Comparison of ENCODE assay signal across 8 cellular contexts in genomic region chr5:125411163-125412050, GRCh38.
DNase-seq lines count a peak whose midpoint lies in the region; ATAC-seq, FAIRE-seq and TF ChIP-seq lines count a peak whose summit lies in the region.

No MANE protein-coding gene starts in this region.

- intact Hi-C loops in right lobe of liver (cut with DNase I) (no loop called here), HepG2 (cut with micrococcal nuclease; ENCODE audit: unreplicated experiment) (no loop called here), head of caudate nucleus (cut with DNase I) (loop anchor here (5.0 to 10.0 kb wide), 3 partner anchors 76 to 664 kb away; partner anchors contain the start of gene ZNF608)

- H3K4me3 ChIP-seq in right lobe of liver (no peak overlapping the region), HepG2 (replicated peaks in 1 of 3; ENCODE audit: insufficient read depth in 1 of 3, low read depth in 2 of 3, low read length in 3 of 3) (no peak overlapping the region), SJSA1 (no peak overlapping the region), skeletal muscle tissue (ENCODE audit: low read length in 3 of 3) (peak overlapping the region; percentile 30 to 59 (median 47))

- no TSS peak for BruUV-seq in HepG2 (replicated peaks; lab: Mats Ljungman, UMichigan)

- POLR2A ChIA-PET in HepG2 (lab: Yijun Ruan, JAX): no interaction called here

- H3K9ac ChIP-seq in HepG2 (ENCODE audit: insufficient read depth, low read depth, low read length) (no peak overlapping the region), skeletal muscle tissue (ENCODE audit: low read depth in 1 of 3, low read length in 3 of 3) (peak overlapping the region; percentile 46 to 62 (median 54))

- TF ChIP-seq CTCF in right lobe of liver (IDR thresholded peaks at IDR 0.05) (no peak), HepG2 (CRISPR knock-in tag; IDR thresholded peaks at IDR 0.05) (no peak)

- no peak for FAIRE-seq in HepG2 (lab: Jason Lieb, UNC)

- H3K27me3 ChIP-seq in right lobe of liver (no peaks in the 10 kb centered on the region), HepG2 (ENCODE audit: control insufficient read depth in 1 of 2, insufficient read depth in 2 of 2, low read length in 2 of 2) (no peaks in the 10 kb centered on the region), SJSA1 (replicated peaks) (no peaks in the 10 kb centered on the region), skeletal muscle tissue (ENCODE audit: control insufficient read depth in 3 of 3, insufficient read depth in 3 of 3, low read length in 3 of 3) (no peaks in the 10 kb centered on the region)

- in situ Hi-C loops in HepG2 (cut with HindIII; ENCODE audit: extremely low pct_ligation_motif_present, low pct_unique_long_range_greater_than_20kb): no loop called here

- ATAC-seq in right lobe of liver (peak in 2 of 4 donors; percentile 35 to 49), HepG2 (no peak), HG03139 (IDR thresholded peaks at IDR 0.05; ENCODE audit: unreplicated experiment) (peak; percentile 37)

- CTCF ChIA-PET in HepG2 (lab: Yijun Ruan, JAX; ENCODE audit: low intra/inter-chr PET ratio, low total read pairs): no interaction called here

- DNase-seq in right lobe of liver: no peak
- no peak for DNase-seq in HepG2 (ENCODE audit: low spot score)
- peak; percentile 66 to 94 for DNase-seq in SJSA1 (ENCODE audit: low read depth in 1 of 2, low spot score in 2 of 2)
- DNase-seq in head of caudate nucleus: peak in 32 of 42 donors; percentile 16 to 68 (median 34)
- no peak for DNase-seq in activated effector memory CD4-positive, alpha-beta T cell treated with anti-CD3 and anti-CD28 coated beads, Interleukin-2, amount 50 U/mL, for 16 hours
- no peak for DNase-seq in AG08395 (ENCODE audit: low spot score)

- no peak for TF ChIP-seq RAD21 in HepG2 (CRISPR knock-in tag; IDR thresholded peaks at IDR 0.05)

- H3K79me2 ChIP-seq in HepG2 (ENCODE audit: insufficient read depth, low read length): no peaks in the 10 kb centered on the region

- WGBS in right lobe of liver (ENCODE audit: insufficient coverage, low coverage, low lambda C conversion rate, missing lambda C conversion rate): 47% methylated on average over 9 of the region's 9 CpGs
- 39% methylated on average over 9 of the region's 9 CpGs for WGBS in HepG2 (ENCODE audit: low lambda C conversion rate)

- H3K4me2 ChIP-seq in HepG2 (ENCODE audit: low read depth, low read length): no peak overlapping the region

- peak overlapping the region in 2 of 3 donors; percentile 38 to 40 for H3K27ac ChIP-seq in right lobe of liver
- no peak overlapping the region for H3K27ac ChIP-seq in HepG2 (ENCODE audit: extremely low read length, insufficient read depth, low read length)
- H3K27ac ChIP-seq in SJSA1: peak overlapping the region; percentile 98
- H3K27ac ChIP-seq in skeletal muscle tissue (ENCODE audit: low read depth, low read length): peak overlapping the region; percentile 54

- H3K4me1 ChIP-seq in right lobe of liver: peaks cover 0 to 8% (median 3%) of the 10 kb centered on the region in 4 donors
- H3K4me1 ChIP-seq in HepG2 (ENCODE audit: insufficient read depth, low read length): no peaks in the 10 kb centered on the region
- peaks cover 56% of the 10 kb centered on the region for H3K4me1 ChIP-seq in SJSA1 (replicated peaks)
- peaks cover 19 to 35% (median 24%) of the 10 kb centered on the region in 3 donors for H3K4me1 ChIP-seq in skeletal muscle tissue (ENCODE audit: control insufficient read depth in 3 of 3, insufficient read depth in 3 of 3, low read length in 3 of 3)

- no peak for TF ChIP-seq POLR2A in right lobe of liver (IDR thresholded peaks at IDR 0.05)
- TF ChIP-seq POLR2A in HepG2 (IDR thresholded peaks at IDR 0.05; ENCODE audit: insufficient read depth in 1 of 2, low read depth in 2 of 2, low read length in 2 of 2): no peak

- H3K36me3 ChIP-seq in right lobe of liver (no peaks in the 10 kb centered on the region), HepG2 (replicated peaks in 1 of 2; ENCODE audit: control insufficient read depth in 1 of 2, insufficient read depth in 2 of 2, low read length in 2 of 2) (no peaks in the 10 kb centered on the region), SJSA1 (no peaks in the 10 kb centered on the region), skeletal muscle tissue (ENCODE audit: control insufficient read depth in 3 of 3, insufficient read depth in 3 of 3, low read length in 3 of 3) (no peaks in the 10 kb centered on the region)

- H4K20me1 ChIP-seq in HepG2 (ENCODE audit: insufficient read depth, low read length): no peaks in the 10 kb centered on the region

- no peak for TF ChIP-seq EP300 in HepG2 (IDR thresholded peaks at IDR 0.05; ENCODE audit: low read depth in 2 of 2, low read length in 2 of 2)
- no peak for TF ChIP-seq EP300 in HepG2 (CRISPR knock-in tag; IDR thresholded peaks at IDR 0.05; ENCODE audit: borderline replicate concordance)

- no peaks in the 10 kb centered on the region for H3K9me3 ChIP-seq in right lobe of liver
- H3K9me3 ChIP-seq in HepG2 (ENCODE audit: low read length): no peaks in the 10 kb centered on the region
- no peaks in the 10 kb centered on the region for H3K9me3 ChIP-seq in SJSA1 (replicated peaks)
- no peaks in the 10 kb centered on the region for H3K9me3 ChIP-seq in skeletal muscle tissue (ENCODE audit: control insufficient read depth in 3 of 3, low read length in 3 of 3)

- no peak overlapping the region for H2AFZ ChIP-seq in HepG2 (ENCODE audit: low read length)

TF ChIP-seq in HepG2, 621 proteins besides CTCF, POLR2A, EP300 and RAD21 (continues in another document):
- TF ChIP-seq SMAD9 (CRISPR knock-in tag; IDR thresholded peaks at IDR 0.05) (no peak), GLMP (CRISPR knock-in tag; IDR thresholded peaks at IDR 0.05; ENCODE audit: borderline replicate concordance) (no peak), ZNF232 (CRISPR knock-in tag; IDR thresholded peaks at IDR 0.05; ENCODE audit: borderline replicate concordance) (no peak), HOXD1 (CRISPR knock-in tag; IDR thresholded peaks at IDR 0.05) (no peak), MBNL3 (CRISPR knock-in tag; conservative IDR thresholded peaks at IDR 0.05) (no peak), ISX (CRISPR knock-in tag; conservative IDR thresholded peaks at IDR 0.05) (no peak), TMF1 (CRISPR knock-in tag; IDR thresholded peaks at IDR 0.05; ENCODE audit: low read depth) (no peak), THAP7 (CRISPR knock-in tag; IDR thresholded peaks at IDR 0.05) (no peak), ZNF292 (CRISPR knock-in tag; IDR thresholded peaks at IDR 0.05; ENCODE audit: borderline replicate concordance, low read depth) (no peak)
- TF ChIP-seq, protein P1, sequence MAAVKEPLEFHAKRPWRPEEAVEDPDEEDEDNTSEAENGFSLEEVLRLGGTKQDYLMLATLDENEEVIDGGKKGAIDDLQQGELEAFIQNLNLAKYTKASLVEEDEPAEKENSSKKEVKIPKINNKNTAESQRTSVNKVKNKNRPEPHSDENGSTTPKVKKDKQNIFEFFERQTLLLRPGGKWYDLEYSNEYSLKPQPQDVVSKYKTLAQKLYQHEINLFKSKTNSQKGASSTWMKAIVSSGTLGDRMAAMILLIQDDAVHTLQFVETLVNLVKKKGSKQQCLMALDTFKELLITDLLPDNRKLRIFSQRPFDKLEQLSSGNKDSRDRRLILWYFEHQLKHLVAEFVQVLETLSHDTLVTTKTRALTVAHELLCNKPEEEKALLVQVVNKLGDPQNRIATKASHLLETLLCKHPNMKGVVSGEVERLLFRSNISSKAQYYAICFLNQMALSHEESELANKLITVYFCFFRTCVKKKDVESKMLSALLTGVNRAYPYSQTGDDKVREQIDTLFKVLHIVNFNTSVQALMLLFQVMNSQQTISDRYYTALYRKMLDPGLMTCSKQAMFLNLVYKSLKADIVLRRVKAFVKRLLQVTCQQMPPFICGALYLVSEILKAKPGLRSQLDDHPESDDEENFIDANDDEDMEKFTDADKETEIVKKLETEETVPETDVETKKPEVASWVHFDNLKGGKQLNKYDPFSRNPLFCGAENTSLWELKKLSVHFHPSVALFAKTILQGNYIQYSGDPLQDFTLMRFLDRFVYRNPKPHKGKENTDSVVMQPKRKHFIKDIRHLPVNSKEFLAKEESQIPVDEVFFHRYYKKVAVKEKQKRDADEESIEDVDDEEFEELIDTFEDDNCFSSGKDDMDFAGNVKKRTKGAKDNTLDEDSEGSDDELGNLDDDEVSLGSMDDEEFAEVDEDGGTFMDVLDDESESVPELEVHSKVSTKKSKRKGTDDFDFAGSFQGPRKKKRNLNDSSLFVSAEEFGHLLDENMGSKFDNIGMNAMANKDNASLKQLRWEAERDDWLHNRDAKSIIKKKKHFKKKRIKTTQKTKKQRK (IDR thresholded peaks at IDR 0.05; ENCODE audit: low read length): no peak
- TF ChIP-seq, protein P2, sequence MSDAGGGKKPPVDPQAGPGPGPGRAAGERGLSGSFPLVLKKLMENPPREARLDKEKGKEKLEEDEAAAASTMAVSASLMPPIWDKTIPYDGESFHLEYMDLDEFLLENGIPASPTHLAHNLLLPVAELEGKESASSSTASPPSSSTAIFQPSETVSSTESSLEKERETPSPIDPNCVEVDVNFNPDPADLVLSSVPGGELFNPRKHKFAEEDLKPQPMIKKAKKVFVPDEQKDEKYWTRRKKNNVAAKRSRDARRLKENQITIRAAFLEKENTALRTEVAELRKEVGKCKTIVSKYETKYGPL (CRISPR knock-in tag; IDR thresholded peaks at IDR 0.05): no peak

Comparison
In these comparisons a context has a peak if more than half of its experiments do, and no peak if none do; other contexts are left out.
1. DNase-seq: peak in SJSA1 (2 of 2) and head of caudate nucleus (32 of 42); none in right lobe of liver (0 of 3), HepG2 (single experiment), activated effector memory CD4-positive, alpha-beta T cell treated with anti-CD3 and anti-CD28 coated beads, Interleukin-2, amount 50 U/mL, for 16 hours (single experiment) and AG08395 (single experiment).
2. H3K4me3 ChIP-seq: peak in skeletal muscle tissue (3 of 3); none in right lobe of liver (0 of 3), HepG2 (0 of 3) and SJSA1 (single experiment).